In the genomic region with DNA sequence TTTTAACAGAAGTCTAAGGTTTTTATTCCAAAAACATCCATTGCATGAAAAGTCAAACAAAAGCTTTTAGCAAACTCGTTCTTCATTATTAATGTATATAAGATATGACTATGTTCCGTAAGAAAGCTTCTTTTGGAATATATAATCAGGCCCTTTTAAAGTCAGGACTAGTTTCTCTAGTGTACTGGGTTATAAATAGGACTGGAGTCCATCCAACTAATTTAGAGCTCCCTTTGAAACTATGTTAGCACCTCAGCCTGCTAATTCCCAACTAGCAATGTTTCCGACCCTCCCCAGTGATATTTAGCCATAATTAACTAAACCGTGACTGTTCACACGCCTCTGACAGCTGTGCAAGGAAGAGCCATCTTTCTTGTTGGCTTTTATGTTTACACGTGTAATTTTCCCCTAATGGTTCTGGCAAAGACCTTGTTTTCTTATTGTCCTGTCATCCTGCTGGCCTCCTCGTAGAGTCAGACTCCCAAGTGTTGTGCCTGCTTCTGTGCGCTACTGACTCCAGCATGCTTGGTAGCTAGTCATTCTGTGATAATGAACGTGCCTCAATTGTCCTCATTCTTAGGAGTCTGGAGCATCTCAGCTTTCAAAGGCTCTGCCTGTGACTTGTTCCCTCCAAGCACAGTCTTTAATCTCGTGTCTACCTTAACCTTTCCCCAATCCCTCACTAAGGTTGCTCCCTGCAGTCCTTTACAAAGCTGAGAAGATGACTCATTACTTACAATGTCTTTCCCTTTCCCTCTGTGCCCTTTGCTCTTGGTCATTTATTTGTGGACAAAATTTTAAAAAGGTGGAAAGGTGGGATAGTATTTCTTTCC, we compare ENCODE assay signal across 1 cellular context.
TF ChIP-seq lines count a peak whose summit lies in the region.

No MANE protein-coding gene starts in this region.

TF ChIP-seq in HCT116, 20 proteins besides CTCF, POLR2A, EP300 and RAD21:
- TF ChIP-seq, protein P1, sequence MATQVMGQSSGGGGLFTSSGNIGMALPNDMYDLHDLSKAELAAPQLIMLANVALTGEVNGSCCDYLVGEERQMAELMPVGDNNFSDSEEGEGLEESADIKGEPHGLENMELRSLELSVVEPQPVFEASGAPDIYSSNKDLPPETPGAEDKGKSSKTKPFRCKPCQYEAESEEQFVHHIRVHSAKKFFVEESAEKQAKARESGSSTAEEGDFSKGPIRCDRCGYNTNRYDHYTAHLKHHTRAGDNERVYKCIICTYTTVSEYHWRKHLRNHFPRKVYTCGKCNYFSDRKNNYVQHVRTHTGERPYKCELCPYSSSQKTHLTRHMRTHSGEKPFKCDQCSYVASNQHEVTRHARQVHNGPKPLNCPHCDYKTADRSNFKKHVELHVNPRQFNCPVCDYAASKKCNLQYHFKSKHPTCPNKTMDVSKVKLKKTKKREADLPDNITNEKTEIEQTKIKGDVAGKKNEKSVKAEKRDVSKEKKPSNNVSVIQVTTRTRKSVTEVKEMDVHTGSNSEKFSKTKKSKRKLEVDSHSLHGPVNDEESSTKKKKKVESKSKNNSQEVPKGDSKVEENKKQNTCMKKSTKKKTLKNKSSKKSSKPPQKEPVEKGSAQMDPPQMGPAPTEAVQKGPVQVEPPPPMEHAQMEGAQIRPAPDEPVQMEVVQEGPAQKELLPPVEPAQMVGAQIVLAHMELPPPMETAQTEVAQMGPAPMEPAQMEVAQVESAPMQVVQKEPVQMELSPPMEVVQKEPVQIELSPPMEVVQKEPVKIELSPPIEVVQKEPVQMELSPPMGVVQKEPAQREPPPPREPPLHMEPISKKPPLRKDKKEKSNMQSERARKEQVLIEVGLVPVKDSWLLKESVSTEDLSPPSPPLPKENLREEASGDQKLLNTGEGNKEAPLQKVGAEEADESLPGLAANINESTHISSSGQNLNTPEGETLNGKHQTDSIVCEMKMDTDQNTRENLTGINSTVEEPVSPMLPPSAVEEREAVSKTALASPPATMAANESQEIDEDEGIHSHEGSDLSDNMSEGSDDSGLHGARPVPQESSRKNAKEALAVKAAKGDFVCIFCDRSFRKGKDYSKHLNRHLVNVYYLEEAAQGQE (IDR thresholded peaks at IDR 0.05; ENCODE audit: low read depth), result no peak
- no peak for TF ChIP-seq SRF (IDR thresholded peaks at IDR 0.05; ENCODE audit: low read depth)
- TF ChIP-seq ZNF274 (IDR thresholded peaks at IDR 0.05; ENCODE audit: low read depth, low read length), result no peak
- no peak for TF ChIP-seq ZFX (IDR thresholded peaks at IDR 0.05)
- 0 out of 2 replicates have a peak, but pooled peaks have one; percentile 25 for TF ChIP-seq JUND (IDR thresholded peaks at IDR 0.05)
- no peak for TF ChIP-seq TCF7L2 (IDR thresholded peaks at IDR 0.05; ENCODE audit: borderline replicate concordance, extremely low read depth, insufficient read depth, insufficient read length)
- peak; percentile 18; the same call in 1 of the 2 replicates for TF ChIP-seq SP1 (IDR thresholded peaks at IDR 0.05; ENCODE audit: low read depth)
- peak; percentile 32; the same call in 1 of the 2 replicates for TF ChIP-seq FOSL1 (IDR thresholded peaks at IDR 0.05; ENCODE audit: low read depth)
